ENCODE assay signal across 8 cellular contexts in genomic region chr10:102461187-102462054, GRCh38. TPM values are rescaled to one million over a fixed set of nuclear protein-coding genes. Genes with fewer than 3 reads are reported as not detected.
DNase-seq lines count a peak whose midpoint lies in the region; ATAC-seq and TF ChIP-seq lines count a peak whose summit lies in the region.

No MANE protein-coding gene starts in this region.

- peak overlapping the region; percentile 51 to 52 for H3K4me3 ChIP-seq in uterus

- peaks cover 0 to 4% of the 10 kb centered on the region in 2 donors for H3K4me1 ChIP-seq in uterus

- TF ChIP-seq POLR2A in GM10847 (IDR thresholded peaks at IDR 0.05; ENCODE audit: extremely low read depth, insufficient read length) (peak; percentile 31), uterus (IDR thresholded peaks at IDR 0.05) (peak in 1 of 2 donors; percentile 42)

- no peaks in the 10 kb centered on the region for H3K36me3 ChIP-seq in uterus

- intact Hi-C loops in left ventricle myocardium superior (cut with micrococcal nuclease) (no loop called here), uterus (cut with DNase I; ENCODE audit: low total_unique reads) (no loop called here)

- H3K9me3 ChIP-seq in uterus = no peaks in the 10 kb centered on the region

- peak in 1 of 4 experiments; percentile 16 for TF ChIP-seq CTCF in uterus (IDR thresholded peaks at IDR 0.05)

- peak; percentile 91 for ATAC-seq in HG02763 (IDR thresholded peaks at IDR 0.05; ENCODE audit: unreplicated experiment)
- peak; percentile 98 for ATAC-seq in left ventricle myocardium superior

- no peaks in the 10 kb centered on the region for H3K27me3 ChIP-seq in uterus

- DNase-seq in NCI-H1436 treated with DMSO at 0.1 percent for 48 hours (lab: John Stamatoyannopoulos, UW) (peak; percentile 65), T-helper 1 cell (peak; percentile 92 to 96 (median 92)), amygdala (lab: John Stamatoyannopoulos, UW) (peak in 55 of 56 donors; percentile 34 to 92 (median 77)), left ventricle myocardium superior (peak; percentile 97), putamen (ENCODE audit: low spot score) (peak; percentile 87), uterus (peak; percentile 85 to 91)

- peak overlapping the region; percentile 9 to 55 for H3K27ac ChIP-seq in uterus

RNA-seq across cellular contexts. Expression of gene C10orf95, which starts 10.1 kb away (rescaled TPM):
- not detected for total RNA-seq in left ventricle myocardium superior
- under 1 TPM in 1 of 4 donors, not detected in 3; 0.21 TPM for total RNA-seq in uterus

RNA-seq across cellular contexts. Expression of gene CUEDC2, which starts 29.0 kb away (rescaled TPM):
- total RNA-seq in left ventricle myocardium superior = 78.3 TPM
- 10 to 100 TPM; 26.2 to 51.6 (median 35.6) TPM for total RNA-seq in uterus

RNA-seq across cellular contexts. Expression of gene FBXL15, which starts 40.8 kb away (rescaled TPM):
- 9.1 TPM for total RNA-seq in left ventricle myocardium superior
- total RNA-seq in uterus = 10 to 100 TPM in 3 of 4 donors, 1 to 10 TPM in 1; 6.8 to 40.0 (median 16.7) TPM

RNA-seq across cellular contexts. Expression of gene ACTR1A, which starts 41.1 kb away (rescaled TPM):
- total RNA-seq in left ventricle myocardium superior = 101 TPM
- total RNA-seq in uterus = 100 to 1,000 TPM in 1 of 4 donors, 10 to 100 TPM in 3; 38.7 to 106 (median 70.9) TPM

RNA-seq across cellular contexts. Expression of gene SUFU, which starts 42.4 kb away (rescaled TPM):
- total RNA-seq in left ventricle myocardium superior (8.0 TPM), uterus (10 to 100 TPM in 2 of 4 donors, 1 to 10 TPM in 2; 2.8 to 20.7 (median 12.3) TPM)

Comparison
In these comparisons a context has a peak if more than half of its experiments do, and no peak if none do; other contexts are left out.
1. Peak in every context shown above with its lines: DNase-seq, ATAC-seq, H3K4me3 ChIP-seq and H3K27ac ChIP-seq.